ENCODE assay signal across 8 cellular contexts in genomic region chr15:74799843-74800558, GRCh38. TPM values are rescaled to one million over a fixed set of nuclear protein-coding genes. Genes with fewer than 3 reads are reported as not detected.
A peak's percentile ranks its signal among the peaks of the same experiment; 100 is the strongest.
DNase-seq lines count a peak whose midpoint lies in the region; ATAC-seq and TF ChIP-seq lines count a peak whose summit lies in the region.

No MANE protein-coding gene starts in this region.

- no peaks in the 10 kb centered on the region for H3K9me2 ChIP-seq in PC-3 (replicated peaks; ENCODE audit: low read length)

- H2AFZ ChIP-seq in PC-3 (ENCODE audit: low read length), result no peak overlapping the region

- H3K36me3 Mint-ChIP-seq in neural crest cell (ENCODE audit: low read depth), result peaks cover 5% of the 10 kb centered on the region

- H3K27me3 ChIP-seq in PC-3 (ENCODE audit: low read length), result no peaks in the 10 kb centered on the region
- H3K27me3 ChIP-seq in thoracic aorta (replicated peaks; ENCODE audit: insufficient read depth), result no peaks in the 10 kb centered on the region

- peak; percentile 57 for ATAC-seq in GM18867 (IDR thresholded peaks at IDR 0.05; ENCODE audit: unreplicated experiment)
- ATAC-seq in HG03342 (IDR thresholded peaks at IDR 0.05; ENCODE audit: unreplicated experiment), result peak; percentile 57
- peak; percentile 95 for ATAC-seq in PC-3
- peak; percentile 32 for ATAC-seq in thoracic aorta (ENCODE audit: insufficient number of reproducible peaks, low FRiP score, low read depth)

- 0 out of 2 replicates have a peak, but pooled peaks cover 3% of the 10 kb centered on the region for H3K79me2 ChIP-seq in PC-3 (ENCODE audit: low read length)

- CTCF ChIA-PET in PC-3 (lab: Charles Lee), result no interaction called here

- H3F3A ChIP-seq in PC-3 (ENCODE audit: low read length, unreplicated experiment), result no peaks in the 10 kb centered on the region

- no peak overlapping the region for H3K9ac ChIP-seq in PC-3 (ENCODE audit: low read length)

- no peaks in the 10 kb centered on the region for H3K9me3 Mint-ChIP-seq in neural crest cell

- intact Hi-C loops in PC-3 (cut with micrococcal nuclease), result no loop called here

- TF ChIP-seq CTCF in PC-3 (conservative IDR thresholded peaks at IDR 0.05; ENCODE audit: low read depth, low read length) (peak; percentile 90), neural crest cell (conservative IDR thresholded peaks at IDR 0.05) (peak; percentile 93), thoracic aorta (IDR thresholded peaks at IDR 0.05) (peak; percentile 96)

- POLR2A ChIA-PET in PC-3 (lab: Charles Lee; ENCODE audit: unreplicated experiment), result no interaction called here

- H3K36me3 ChIP-seq in PC-3 (ENCODE audit: low read depth, low read length) (peaks cover 32% of the 10 kb centered on the region), thoracic aorta (peaks cover 21% of the 10 kb centered on the region)

- H3K4me3 ChIP-seq in PC-3 (ENCODE audit: low read length) (no peak overlapping the region), thoracic aorta (no peak overlapping the region)

- H3K27ac ChIP-seq in PC-3 (ENCODE audit: low read length), result peak overlapping the region; percentile 38
- no peak overlapping the region for H3K27ac ChIP-seq in thoracic aorta

- peaks cover under 1% of the 10 kb centered on the region for H3K4me1 Mint-ChIP-seq in neural crest cell

- H3K27me3 Mint-ChIP-seq in neural crest cell (ENCODE audit: low read depth), result no peaks in the 10 kb centered on the region

- no peak overlapping the region for H3K4me2 ChIP-seq in PC-3 (ENCODE audit: low read length)

- no peaks in the 10 kb centered on the region for H3K4me1 ChIP-seq in PC-3 (ENCODE audit: insufficient read depth, low read length)
- H3K4me1 ChIP-seq in thoracic aorta (ENCODE audit: control insufficient read depth in 1 of 2, low read depth in 2 of 2), result no peaks in the 10 kb centered on the region

- H4K20me1 ChIP-seq in PC-3 (ENCODE audit: low read length), result no peaks in the 10 kb centered on the region

- DNase-seq in AG08396 (ENCODE audit: low spot score), result peak; percentile 94
- DNase-seq in PC-3, result peak; percentile 74
- DNase-seq in activated T-helper 1 cell treated with Interleukin-2 at 50 U/mL for 16 hours (ENCODE audit: low read depth), result peak; percentile 77
- peak; percentile 60 for DNase-seq in fibroblast of gingiva (ENCODE audit: low read depth)
- peak; percentile 57 for DNase-seq in neural crest cell (ENCODE audit: low read depth, low spot score)
- peak; percentile 19 for DNase-seq in thoracic aorta (ENCODE audit: low spot score)

- H3K9me3 ChIP-seq in PC-3 (ENCODE audit: low read length), result no peaks in the 10 kb centered on the region
- no peaks in the 10 kb centered on the region for H3K9me3 ChIP-seq in thoracic aorta

- no peak overlapping the region for H3K4me3 Mint-ChIP-seq in neural crest cell

- BruUV-seq in PC-3 (replicated peaks; lab: Mats Ljungman, UMichigan), result no TSS peak

- no peak overlapping the region for H3K27ac Mint-ChIP-seq in neural crest cell (ENCODE audit: unreplicated experiment)

RNA-seq across cellular contexts. Expression of gene LMAN1L, which starts 12.6 kb away (rescaled TPM):
- total RNA-seq in PC-3 (2014; rRNA removed), result not detected in 2 replicates
- not detected in 2 replicates for total RNA-seq in neural crest cell
- not detected for total RNA-seq in thoracic aorta

RNA-seq across cellular contexts. Expression of gene CSK, which starts 18.1 kb away (rescaled TPM):
- total RNA-seq in PC-3 (2014; rRNA removed) (38.0 and 50.3 TPM in 2 replicates), neural crest cell (107 and 109 TPM in 2 replicates), thoracic aorta (10 to 100 TPM; 32.7 to 61.6 TPM)

RNA-seq across cellular contexts. Expression of gene CPLX3, which starts 26.4 kb away (rescaled TPM):
- total RNA-seq in PC-3 (2014; rRNA removed), result not detected in 2 replicates
- not detected in 2 replicates for total RNA-seq in neural crest cell
- not detected for total RNA-seq in thoracic aorta

RNA-seq across cellular contexts. Expression of gene ULK3, which starts 43.0 kb away (rescaled TPM):
- total RNA-seq in PC-3 (2014; rRNA removed) (20.3 and 29.7 TPM in 2 replicates), neural crest cell (48.4 TPM in 2 replicates), thoracic aorta (10 to 100 TPM; 34.9 to 72.2 TPM)

RNA-seq across cellular contexts. Expression of gene CYP1A2, which starts 51.4 kb away (rescaled TPM):
- total RNA-seq in PC-3 (2014; rRNA removed), result not detected in 2 replicates
- not detected in 2 replicates for total RNA-seq in neural crest cell
- not detected for total RNA-seq in thoracic aorta

Comparison
In these comparisons a context has a peak if more than half of its experiments do, and no peak if none do; other contexts are left out.
1. DNase-seq: peak in every context shown above with its lines; median percentile 94 in AG08396; 77 in activated T-helper 1 cell treated with Interleukin-2 at 50 U/mL for 16 hours; 74 in PC-3; 60 in fibroblast of gingiva; 57 in neural crest cell; 19 in thoracic aorta.
2. ATAC-seq: peak in every context shown above with its lines; median percentile 95 in PC-3; 57 in GM18867; 57 in HG03342; 32 in thoracic aorta.